Comparison of ENCODE assay signal across 1 cellular context in genomic region chr11:70637949-70638598, GRCh38.
TF ChIP-seq lines count a peak whose summit lies in the region.

No MANE protein-coding gene starts in this region.

TF ChIP-seq in HepG2, 621 proteins besides CTCF, POLR2A, EP300 and RAD21 (continued from another document and continues in another):
- TF ChIP-seq TFDP2 (CRISPR knock-in tag; IDR thresholded peaks at IDR 0.05) (no peak), REXO4 (CRISPR knock-in tag; IDR thresholded peaks at IDR 0.05; ENCODE audit: borderline replicate concordance) (no peak), ZNF615 (CRISPR knock-in tag; IDR thresholded peaks at IDR 0.05; ENCODE audit: borderline replicate concordance) (no peak), ZNF607 (CRISPR knock-in tag; IDR thresholded peaks at IDR 0.05; ENCODE audit: borderline replicate concordance) (no peak), ZNF382 (CRISPR knock-in tag; IDR thresholded peaks at IDR 0.05; ENCODE audit: borderline replicate concordance) (no peak), THAP9 (CRISPR knock-in tag; IDR thresholded peaks at IDR 0.05; ENCODE audit: borderline replicate concordance) (no peak), ZNF687 (CRISPR knock-in tag; IDR thresholded peaks at IDR 0.05) (peak; percentile 87), RBM39 (IDR thresholded peaks at IDR 0.05; ENCODE audit: low read depth, low read length, poor library complexity, severe bottlenecking) (no peak), CHCHD3 (CRISPR knock-in tag; IDR thresholded peaks at IDR 0.05) (no peak), TIGD3 (CRISPR knock-in tag; IDR thresholded peaks at IDR 0.05; ENCODE audit: borderline replicate concordance) (no peak), MYNN (CRISPR knock-in tag; IDR thresholded peaks at IDR 0.05; ENCODE audit: low read depth) (no peak), ZMAT3 (CRISPR knock-in tag; conservative IDR thresholded peaks at IDR 0.05) (no peak), ZNF737 (CRISPR knock-in tag; IDR thresholded peaks at IDR 0.05; ENCODE audit: borderline replicate concordance) (no peak), RARA (CRISPR knock-in tag; IDR thresholded peaks at IDR 0.05) (peak; percentile 87), ZNF841 (CRISPR knock-in tag; IDR thresholded peaks at IDR 0.05; ENCODE audit: borderline replicate concordance) (no peak), SMARCE1 (IDR thresholded peaks at IDR 0.05; ENCODE audit: borderline replicate concordance) (no peak), ATF4 (CRISPR knock-in tag; IDR thresholded peaks at IDR 0.05) (no peak), ZNF446 (CRISPR knock-in tag; IDR thresholded peaks at IDR 0.05) (no peak), ZNF598 (CRISPR knock-in tag; IDR thresholded peaks at IDR 0.05; ENCODE audit: borderline replicate concordance) (no peak), BORCS8-MEF2B (CRISPR knock-in tag; IDR thresholded peaks at IDR 0.05) (no peak), ZNF652 (CRISPR knock-in tag; IDR thresholded peaks at IDR 0.05; ENCODE audit: borderline replicate concordance, low read depth) (no peak), KLF6 (CRISPR knock-in tag; IDR thresholded peaks at IDR 0.05) (no peak), IKZF4 (CRISPR knock-in tag; IDR thresholded peaks at IDR 0.05; ENCODE audit: borderline replicate concordance, low read depth, not compliant biosample characterization) (no peak), SP4 (CRISPR knock-in tag; IDR thresholded peaks at IDR 0.05) (peak; percentile 66), RBFOX2 (IDR thresholded peaks at IDR 0.05; ENCODE audit: low read depth, low read length) (no peak), ZFP37 (CRISPR knock-in tag; IDR thresholded peaks at IDR 0.05; ENCODE audit: borderline replicate concordance) (no peak), ZNF670 (CRISPR knock-in tag; IDR thresholded peaks at IDR 0.05; ENCODE audit: borderline replicate concordance) (no peak), THAP7 (CRISPR knock-in tag; IDR thresholded peaks at IDR 0.05) (no peak), EED (CRISPR knock-in tag; IDR thresholded peaks at IDR 0.05) (no peak), SP5 (CRISPR knock-in tag; IDR thresholded peaks at IDR 0.05; ENCODE audit: borderline replicate concordance, low read depth) (no peak), BHLHE40 (IDR thresholded peaks at IDR 0.05; ENCODE audit: low read length) (no peak), AGO2 (optimal IDR thresholded peaks at IDR 0.05; ENCODE audit: low read depth, low read length) (no peak), ZNF367 (CRISPR knock-in tag; IDR thresholded peaks at IDR 0.05; ENCODE audit: borderline replicate concordance) (no peak), TCF7L2 (IDR thresholded peaks at IDR 0.05; ENCODE audit: low read depth, low read length) (no peak), POLR2AphosphoS5 (IDR thresholded peaks at IDR 0.05; ENCODE audit: low read depth, low read length) (no peak), HNF4A (CRISPR knock-in tag; IDR thresholded peaks at IDR 0.05) (peak; percentile 66), CREBL2 (CRISPR knock-in tag; IDR thresholded peaks at IDR 0.05; ENCODE audit: borderline replicate concordance) (no peak), TOPORS (CRISPR knock-in tag; IDR thresholded peaks at IDR 0.05) (no peak), ZMYM4 (CRISPR knock-in tag; IDR thresholded peaks at IDR 0.05) (0 out of 2 replicates have a peak, but pooled peaks have one; percentile 25), ZNF282 (IDR thresholded peaks at IDR 0.05; ENCODE audit: partially characterized antibody) (no peak), SRSF1 (optimal IDR thresholded peaks at IDR 0.05; ENCODE audit: low read depth, low read length) (no peak), ZNF253 (CRISPR knock-in tag; IDR thresholded peaks at IDR 0.05; ENCODE audit: borderline replicate concordance) (no peak), RARG (CRISPR knock-in tag; IDR thresholded peaks at IDR 0.05; ENCODE audit: low read depth) (no peak)
- TF ChIP-seq, protein P1, sequence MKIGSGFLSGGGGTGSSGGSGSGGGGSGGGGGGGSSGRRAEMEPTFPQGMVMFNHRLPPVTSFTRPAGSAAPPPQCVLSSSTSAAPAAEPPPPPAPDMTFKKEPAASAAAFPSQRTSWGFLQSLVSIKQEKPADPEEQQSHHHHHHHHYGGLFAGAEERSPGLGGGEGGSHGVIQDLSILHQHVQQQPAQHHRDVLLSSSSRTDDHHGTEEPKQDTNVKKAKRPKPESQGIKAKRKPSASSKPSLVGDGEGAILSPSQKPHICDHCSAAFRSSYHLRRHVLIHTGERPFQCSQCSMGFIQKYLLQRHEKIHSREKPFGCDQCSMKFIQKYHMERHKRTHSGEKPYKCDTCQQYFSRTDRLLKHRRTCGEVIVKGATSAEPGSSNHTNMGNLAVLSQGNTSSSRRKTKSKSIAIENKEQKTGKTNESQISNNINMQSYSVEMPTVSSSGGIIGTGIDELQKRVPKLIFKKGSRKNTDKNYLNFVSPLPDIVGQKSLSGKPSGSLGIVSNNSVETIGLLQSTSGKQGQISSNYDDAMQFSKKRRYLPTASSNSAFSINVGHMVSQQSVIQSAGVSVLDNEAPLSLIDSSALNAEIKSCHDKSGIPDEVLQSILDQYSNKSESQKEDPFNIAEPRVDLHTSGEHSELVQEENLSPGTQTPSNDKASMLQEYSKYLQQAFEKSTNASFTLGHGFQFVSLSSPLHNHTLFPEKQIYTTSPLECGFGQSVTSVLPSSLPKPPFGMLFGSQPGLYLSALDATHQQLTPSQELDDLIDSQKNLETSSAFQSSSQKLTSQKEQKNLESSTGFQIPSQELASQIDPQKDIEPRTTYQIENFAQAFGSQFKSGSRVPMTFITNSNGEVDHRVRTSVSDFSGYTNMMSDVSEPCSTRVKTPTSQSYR (CRISPR knock-in tag; IDR thresholded peaks at IDR 0.05; ENCODE audit: borderline replicate concordance) = no peak
- TF ChIP-seq, protein P2, sequence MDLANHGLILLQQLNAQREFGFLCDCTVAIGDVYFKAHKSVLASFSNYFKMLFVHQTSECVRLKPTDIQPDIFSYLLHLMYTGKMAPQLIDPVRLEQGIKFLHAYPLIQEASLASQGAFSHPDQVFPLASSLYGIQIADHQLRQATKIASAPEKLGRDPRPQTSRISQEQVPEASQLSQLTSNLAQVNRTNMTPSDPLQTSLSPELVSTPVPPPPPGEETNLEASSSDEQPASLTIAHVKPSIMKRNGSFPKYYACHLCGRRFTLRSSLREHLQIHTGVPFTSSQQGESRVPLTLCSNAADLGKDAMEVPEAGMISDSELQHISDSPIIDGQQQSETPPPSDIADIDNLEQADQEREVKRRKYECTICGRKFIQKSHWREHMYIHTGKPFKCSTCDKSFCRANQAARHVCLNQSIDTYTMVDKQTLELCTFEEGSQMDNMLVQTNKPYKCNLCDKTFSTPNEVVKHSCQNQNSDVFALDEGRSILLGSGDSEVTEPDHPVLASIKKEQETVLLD (CRISPR knock-in tag; IDR thresholded peaks at IDR 0.05; ENCODE audit: low read depth) = no peak
- TF ChIP-seq, protein P3, sequence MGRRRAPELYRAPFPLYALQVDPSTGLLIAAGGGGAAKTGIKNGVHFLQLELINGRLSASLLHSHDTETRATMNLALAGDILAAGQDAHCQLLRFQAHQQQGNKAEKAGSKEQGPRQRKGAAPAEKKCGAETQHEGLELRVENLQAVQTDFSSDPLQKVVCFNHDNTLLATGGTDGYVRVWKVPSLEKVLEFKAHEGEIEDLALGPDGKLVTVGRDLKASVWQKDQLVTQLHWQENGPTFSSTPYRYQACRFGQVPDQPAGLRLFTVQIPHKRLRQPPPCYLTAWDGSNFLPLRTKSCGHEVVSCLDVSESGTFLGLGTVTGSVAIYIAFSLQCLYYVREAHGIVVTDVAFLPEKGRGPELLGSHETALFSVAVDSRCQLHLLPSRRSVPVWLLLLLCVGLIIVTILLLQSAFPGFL (CRISPR knock-in tag; IDR thresholded peaks at IDR 0.05) = no peak
- TF ChIP-seq, protein P4, sequence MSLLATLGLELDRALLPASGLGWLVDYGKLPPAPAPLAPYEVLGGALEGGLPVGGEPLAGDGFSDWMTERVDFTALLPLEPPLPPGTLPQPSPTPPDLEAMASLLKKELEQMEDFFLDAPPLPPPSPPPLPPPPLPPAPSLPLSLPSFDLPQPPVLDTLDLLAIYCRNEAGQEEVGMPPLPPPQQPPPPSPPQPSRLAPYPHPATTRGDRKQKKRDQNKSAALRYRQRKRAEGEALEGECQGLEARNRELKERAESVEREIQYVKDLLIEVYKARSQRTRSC (CRISPR knock-in tag; IDR thresholded peaks at IDR 0.05; ENCODE audit: low read depth) = no peak
